In genomic region chr22:43200555-43200954, GRCh38 we compare ENCODE assay signal across 19 cellular contexts. TPM values are rescaled to one million over a fixed set of nuclear protein-coding genes. Genes with fewer than 3 reads are reported as not detected.
DNase-seq lines count a peak whose midpoint lies in the region; ATAC-seq, FAIRE-seq and TF ChIP-seq lines count a peak whose summit lies in the region.
"Had no signal": no experiment of that assay in that cellular context is flagged by ENCODE, and none has a peak within 500 bp of the region (broad histone marks: within the 10 kb centered on the region; RNA-seq: fewer than 3 reads in every experiment).

No MANE protein-coding gene starts in this region.

- BruUV-seq in IMR-90 (replicated peaks; lab: Mats Ljungman, UMichigan): no TSS peak

- no peak for TF ChIP-seq RAD21 in IMR-90 (IDR thresholded peaks at IDR 0.05; ENCODE audit: low read length)

- peak overlapping the region; percentile 36 for H2AFZ ChIP-seq in IMR-90 (replicated peaks; ENCODE audit: low read length, poor library complexity)
- H2AFZ ChIP-seq: GM23248 had no signal

- H2BK20ac ChIP-seq in IMR-90 (ENCODE audit: low read depth, low read length): no peak overlapping the region

- H3K4me3 ChIP-seq in HEK293 (ENCODE audit: low read depth, low read length) (no peak overlapping the region), IMR-90 (ENCODE audit: insufficient read depth, low read depth, low read length) (no peak overlapping the region), kidney (ENCODE audit: low read length in 2 of 2) (no peak overlapping the region), prostate gland (no peak overlapping the region)
- H3K4me3 ChIP-seq: BLaER1, GM23248 had no signal

- no peak for TF ChIP-seq POLR2A in IMR-90 (IDR thresholded peaks at IDR 0.05; ENCODE audit: low read depth, low read length)
- no peak for TF ChIP-seq POLR2A in prostate gland (IDR thresholded peaks at IDR 0.05)

- no peak overlapping the region for H4K91ac ChIP-seq in IMR-90 (ENCODE audit: insufficient read depth, low read depth, low read length)

- H4K20me1 ChIP-seq in IMR-90 (ENCODE audit: insufficient read depth, low read length): no peaks in the 10 kb centered on the region
- H4K20me1 ChIP-seq: BLaER1 had no signal

- no peak overlapping the region for H4K8ac ChIP-seq in IMR-90 (ENCODE audit: low read depth in 2 of 2, low read length in 2 of 2)

- H3K4ac ChIP-seq in IMR-90 (ENCODE audit: low read depth, low read length): no peak overlapping the region

- dilution Hi-C loops in IMR-90 (cut with HindIII; ENCODE audit: low sequenced_read_pairs, unreplicated experiment): no loop called here

- no peak overlapping the region for H3K56ac ChIP-seq in IMR-90 (ENCODE audit: extremely low read depth, insufficient read depth, low read length)

- CTCF ChIA-PET in HEK293 (lab: Yijun Ruan, JAX): interaction anchor here (0.6 to 2.4 kb wide), 4 partner anchors 11 to 460 kb away, joined by 3 to 13 read pairs (median 4); no protein-coding TSS in a partner anchor
- CTCF ChIA-PET in IMR-90 (lab: Yijun Ruan, JAX): interaction anchor here (1.0 kb wide), 1 partner anchor 13 kb away, joined by 4 read pairs; no protein-coding TSS in a partner anchor

- 83% methylated on average over 6 of the region's 13 CpGs; no CpG with 5 or more reads in 1 of the 2 experiments for WGBS in IMR-90 (ENCODE audit: extremely low coverage in 2 of 2, insufficient read length in 1 of 2), 2 experiments
- WGBS in prostate gland: 88% methylated on average over 13 of the region's 13 CpGs

- TF ChIP-seq CTCF in HEK293 (tag by site-specific recombination; IDR thresholded peaks at IDR 0.05): no peak
- no peak for TF ChIP-seq CTCF in IMR-90 (conservative IDR thresholded peaks at IDR 0.05; ENCODE audit: low read depth, low read length)
- no peak for TF ChIP-seq CTCF in kidney (IDR thresholded peaks at IDR 0.05; ENCODE audit: borderline replicate concordance, extremely low read depth, insufficient read depth)
- no peak for TF ChIP-seq CTCF in prostate gland (IDR thresholded peaks at IDR 0.05)

- intact Hi-C loops in IMR-90 (cut with micrococcal nuclease) (no loop called here), kidney (cut with DNase I) (no loop called here), prostate gland (cut with DNase I) (no loop called here)

- H3K36me3 ChIP-seq in HEK293 (ENCODE audit: control insufficient read depth in 2 of 2, insufficient read depth in 1 of 2, low read length in 2 of 2) (no peaks in the 10 kb centered on the region), IMR-90 (ENCODE audit: control insufficient read depth, insufficient read depth, low read length) (no peaks in the 10 kb centered on the region), kidney (ENCODE audit: control insufficient read depth in 1 of 2, insufficient read depth in 2 of 2, low read length in 2 of 2) (no peaks in the 10 kb centered on the region), prostate gland (no peaks in the 10 kb centered on the region)
- H3K36me3 ChIP-seq: BLaER1 had no signal

- H3K9ac ChIP-seq in IMR-90 (ENCODE audit: low read depth, low read length): no peak overlapping the region
- no peak overlapping the region for H3K9ac ChIP-seq in kidney (ENCODE audit: low read length in 2 of 2)
- H3K9ac ChIP-seq: BLaER1, GM23248 had no signal

- FAIRE-seq in kidney (lab: Jason Lieb, UNC): no peak
- FAIRE-seq: G401.6, GM12892, H1 had no signal

- no peak overlapping the region for H2BK5ac ChIP-seq in IMR-90 (ENCODE audit: low read depth, low read length, poor library complexity, severe bottlenecking)

- no peak for ATAC-seq in IMR-90 (ENCODE audit: low read depth)
- ATAC-seq: CD8-positive, alpha-beta T cell had no signal

- H3K23ac ChIP-seq in IMR-90 (ENCODE audit: low read depth, low read length): no peak overlapping the region

- no peak overlapping the region for H2AK9ac ChIP-seq in IMR-90 (replicated peaks; ENCODE audit: low read depth, low read length, poor library complexity)

- H2AK5ac ChIP-seq in IMR-90 (ENCODE audit: low read depth, low read length): no peak overlapping the region

- H3K27me3 ChIP-seq in IMR-90 (ENCODE audit: control insufficient read depth, insufficient read depth, low read length): peaks cover 21% of the 10 kb centered on the region; the same call in 1 of the 2 replicates
- no peaks in the 10 kb centered on the region for H3K27me3 ChIP-seq in prostate gland (replicated peaks; ENCODE audit: insufficient read depth)
- H3K27me3 ChIP-seq: BLaER1 had no signal

- H3K4me1 ChIP-seq in HEK293 (ENCODE audit: control insufficient read depth, insufficient read depth, low read length): no peaks in the 10 kb centered on the region
- H3K4me1 ChIP-seq in IMR-90 (ENCODE audit: control insufficient read depth, insufficient read depth, low read length): peaks cover 4% of the 10 kb centered on the region; the same call in 1 of the 2 replicates
- no peaks in the 10 kb centered on the region for H3K4me1 ChIP-seq in kidney (ENCODE audit: control insufficient read depth in 1 of 2, insufficient read depth in 1 of 2, low read depth in 1 of 2, low read length in 2 of 2)
- no peaks in the 10 kb centered on the region for H3K4me1 ChIP-seq in prostate gland (replicated peaks)
- H3K4me1 ChIP-seq: Caco-2 had no signal

- H2BK15ac ChIP-seq in IMR-90 (ENCODE audit: low read depth, low read length): no peak overlapping the region

- H3K27ac ChIP-seq in HEK293 (ENCODE audit: extremely low read depth, low read depth, low read length) (no peak overlapping the region), IMR-90 (ENCODE audit: insufficient read depth, low read length) (no peak overlapping the region), kidney (ENCODE audit: low read depth in 2 of 2, low read length in 2 of 2) (no peak overlapping the region), prostate gland (no peak overlapping the region)
- H3K27ac ChIP-seq: BLaER1, C4-2B, GM23248 had no signal

- no peak overlapping the region for H2BK120ac ChIP-seq in IMR-90 (ENCODE audit: low read depth, low read length)

- H3K9me3 ChIP-seq in HEK293 (ENCODE audit: control insufficient read depth, insufficient read depth, low read depth, low read length) (no peaks in the 10 kb centered on the region), IMR-90 (ENCODE audit: control insufficient read depth, insufficient read depth, low read length) (no peaks in the 10 kb centered on the region), kidney (ENCODE audit: control insufficient read depth in 1 of 2, low read length in 2 of 2) (no peaks in the 10 kb centered on the region), prostate gland (no peaks in the 10 kb centered on the region)
- H3K9me3 ChIP-seq: BLaER1, Caco-2 had no signal

- H3K79me1 ChIP-seq in IMR-90 (ENCODE audit: low read depth in 1 of 2, low read length in 2 of 2): no peaks in the 10 kb centered on the region

- POLR2A ChIA-PET in HEK293 (lab: Yijun Ruan, JAX): interaction anchor here (0.7 to 3.9 kb wide), 2 partner anchors 13 to 15 kb away, joined by 5 to 20 read pairs; no protein-coding TSS in a partner anchor
- POLR2A ChIA-PET in IMR-90 (lab: Charles Lee; ENCODE audit: unreplicated experiment): no interaction called here

- H3K14ac ChIP-seq in IMR-90 (replicated peaks; ENCODE audit: low read depth, low read length): no peak overlapping the region

- no peaks in the 10 kb centered on the region for H3K9me1 ChIP-seq in IMR-90 (ENCODE audit: insufficient read depth, low read length)

- in situ Hi-C loops in IMR-90 (cut with MboI; ENCODE audit: low sequenced_read_pairs): no loop called here

- H4K5ac ChIP-seq in IMR-90 (ENCODE audit: low read depth, low read length): no peak overlapping the region

- DNase-seq in IMR-90 (no peak), kidney (peak; percentile 48), prostate gland (ENCODE audit: low spot score) (no peak), AG20443 (ENCODE audit: low spot score) (no peak)
- no peak for DNase-seq in activated effector memory CD4-positive, alpha-beta T cell treated with anti-CD3 and anti-CD28 coated beads, Interleukin-2, amount 50 U/mL, for 16 hours
- DNase-seq: Caco-2; CD4-positive, CD25-positive, alpha-beta regulatory T cell; CD8-positive, alpha-beta T cell; DMS153; DND-41; GM23248; H7; HCEC 1CT had no signal

- H3K4me2 ChIP-seq in IMR-90 (ENCODE audit: low read depth, low read length): no peak overlapping the region
- H3K4me2 ChIP-seq: BLaER1 had no signal

- H3K18ac ChIP-seq in IMR-90 (ENCODE audit: low read depth, low read length): no peak overlapping the region

TF ChIP-seq in HEK293, 187 proteins besides CTCF, POLR2A, EP300 and RAD21 (continues in another document):
- TF ChIP-seq ZFHX2 (tag by site-specific recombination; conservative IDR thresholded peaks at IDR 0.05): peak; percentile 55

TF ChIP-seq in IMR-90, 13 proteins besides CTCF, POLR2A, EP300 and RAD21 (continues in another document):
- no peak for TF ChIP-seq MAZ (IDR thresholded peaks at IDR 0.05; ENCODE audit: borderline replicate concordance, low read depth, low read length)
- no peak for TF ChIP-seq RCOR1 (IDR thresholded peaks at IDR 0.05; ENCODE audit: insufficient replicate concordance, low read length)
- no peak for TF ChIP-seq SMC3 (IDR thresholded peaks at IDR 0.05; ENCODE audit: low read depth, low read length)
- no peak for TF ChIP-seq MAFK (IDR thresholded peaks at IDR 0.05; ENCODE audit: low read depth, low read length)
- no peak for TF ChIP-seq BHLHE40 (IDR thresholded peaks at IDR 0.05; ENCODE audit: low read depth, low read length)
- no peak for TF ChIP-seq MXI1 (IDR thresholded peaks at IDR 0.05; ENCODE audit: borderline replicate concordance, low read depth, low read length)
- TF ChIP-seq RFX5 (IDR thresholded peaks at IDR 0.05; ENCODE audit: low read depth, low read length): no peak
- TF ChIP-seq CEBPB (IDR thresholded peaks at IDR 0.05; ENCODE audit: low read depth, low read length): no peak

RNA-seq across cellular contexts. Expression of gene TTLL12, which starts 13.6 kb away (rescaled TPM):
- total RNA-seq in IMR-90 (2012; rRNA removed) (26.7 and 30.1 TPM in 2 replicates), kidney (26.3 TPM), prostate gland (100 to 1,000 TPM in 1 of 2 donors, 10 to 100 TPM in 1; 62.5 to 118 TPM)
- polyA plus RNA-seq in IMR-90 (2012; rRNA removed) (20.9 and 21.8 TPM in 2 replicates), kidney (ENCODE audit: insufficient read depth, low read depth, low replicate concordance) (11.5 TPM)
- polyA plus RNA-seq in IMR-90 (2012; cell fraction: cytosol; rRNA removed): 13.3 and 15.5 TPM in 2 replicates
- polyA plus RNA-seq in IMR-90 (2012; cell fraction: nucleus; rRNA removed; ENCODE audit: low replicate concordance): 7.9 and 17.5 TPM in 2 replicates

RNA-seq across cellular contexts. Expression of gene TSPO, which starts 49.2 kb away (rescaled TPM):
- total RNA-seq in IMR-90 (2012; rRNA removed): 94.7 and 115 TPM in 2 replicates
- 297 and 401 TPM in 2 replicates for polyA plus RNA-seq in IMR-90 (2012; rRNA removed)
- polyA plus RNA-seq in IMR-90 (2012; cell fraction: cytosol; rRNA removed): 415 and 627 TPM in 2 replicates
- polyA plus RNA-seq in IMR-90 (2012; cell fraction: nucleus; rRNA removed; ENCODE audit: low replicate concordance): 93.4 and 268 TPM in 2 replicates
- total RNA-seq in kidney: 134 TPM
- 173 TPM for polyA plus RNA-seq in kidney (ENCODE audit: insufficient read depth, low read depth, low replicate concordance)
- 100 to 1,000 TPM; 238 to 575 TPM for total RNA-seq in prostate gland

RNA-seq across cellular contexts. Expression of gene MCAT, which starts 57.4 kb away (rescaled TPM):
- total RNA-seq in IMR-90 (2012; rRNA removed): 7.3 and 8.3 TPM in 2 replicates
- 19.7 and 21.2 TPM in 2 replicates for polyA plus RNA-seq in IMR-90 (2012; rRNA removed)
- 25.4 and 27.1 TPM in 2 replicates for polyA plus RNA-seq in IMR-90 (2012; cell fraction: cytosol; rRNA removed)
- polyA plus RNA-seq in IMR-90 (2012; cell fraction: nucleus; rRNA removed; ENCODE audit: low replicate concordance): 11.1 and 16.6 TPM in 2 replicates
- total RNA-seq in kidney: 24.8 TPM
- 74.7 TPM for polyA plus RNA-seq in kidney (ENCODE audit: insufficient read depth, low read depth, low replicate concordance)
- total RNA-seq in prostate gland: 10 to 100 TPM; 39.1 to 39.9 TPM
